ENCODE assay signal across 17 cellular contexts in the genomic region with DNA sequence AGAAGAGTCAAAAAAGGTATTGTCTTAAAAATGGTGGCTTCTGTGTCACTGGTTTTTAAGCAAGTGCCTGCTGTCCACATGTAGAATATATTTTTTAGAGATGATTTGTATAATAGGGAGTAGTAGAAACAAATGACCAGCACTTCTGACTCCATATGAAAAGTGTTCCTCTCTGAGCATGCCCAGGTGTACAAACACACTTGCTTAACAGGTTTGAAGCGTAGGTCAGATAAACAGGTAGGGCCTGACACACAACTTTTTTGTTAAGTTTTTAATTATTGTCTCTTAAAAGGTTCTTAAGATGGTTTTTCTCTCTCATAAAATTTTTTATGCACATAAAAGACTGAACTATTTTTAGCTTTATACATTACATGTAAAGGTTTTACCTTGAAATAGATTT.
A peak's percentile ranks its signal among the peaks of the same experiment; 100 is the strongest.
DNase-seq lines count a peak whose midpoint lies in the region; ATAC-seq and TF ChIP-seq lines count a peak whose summit lies in the region.
"Had no signal": no experiment of that assay in that cellular context is flagged by ENCODE, and none has a peak within 500 bp of the region (broad histone marks: within the 10 kb centered on the region; RNA-seq: fewer than 3 reads in every experiment).

No MANE protein-coding gene starts in this region.

- 72% methylated on average over 1 of the region's 1 CpG for whole genome bisulfite sequencing in hepatocyte (ENCODE audit: low lambda C conversion rate, missing lambda C conversion rate)

- H3K36me3 ChIP-seq in hepatocyte (replicated peaks; ENCODE audit: insufficient read depth, low read depth), result no peaks in the 10 kb centered on the region
- H3K36me3 ChIP-seq: BE2C, HAP-1 had no signal

- H3K27ac Mint-ChIP-seq in type B pancreatic cell, result peak overlapping the region; percentile 92
- H3K27ac Mint-ChIP-seq: CD4-positive, CD25-positive, alpha-beta regulatory T cell; CD8-positive, alpha-beta memory T cell had no signal

- H3K4me3 ChIP-seq in LNCaP clone FGC (ENCODE audit: low read depth, low read length) (no peak overlapping the region), hepatocyte (no peak overlapping the region)
- H3K4me3 ChIP-seq: HAP-1 had no signal

- H3K36me3 Mint-ChIP-seq in type B pancreatic cell, result no peaks in the 10 kb centered on the region
- H3K36me3 Mint-ChIP-seq: CD4-positive, CD25-positive, alpha-beta regulatory T cell; CD8-positive, alpha-beta memory T cell had no signal

- H3K79me2 ChIP-seq in hepatocyte, result no peaks in the 10 kb centered on the region

- ATAC-seq in HG03045 (IDR thresholded peaks at IDR 0.05; ENCODE audit: unreplicated experiment), result no peak

- H3K9me3 Mint-ChIP-seq in type B pancreatic cell, result no peaks in the 10 kb centered on the region

- H3K27ac ChIP-seq in 22Rv1 (0 out of 2 replicates have a peak overlapping the region, but pooled peaks have one; percentile 15), hepatocyte (peak overlapping the region; percentile 43)
- H3K27ac ChIP-seq: HL-60 had no signal

- no peaks in the 10 kb centered on the region for H3K27me3 ChIP-seq in hepatocyte
- H3K27me3 ChIP-seq: BE2C had no signal

- no peaks in the 10 kb centered on the region for H3K4me1 Mint-ChIP-seq in type B pancreatic cell (ENCODE audit: unreplicated experiment)
- H3K4me1 Mint-ChIP-seq: CD4-positive, CD25-positive, alpha-beta regulatory T cell; CD8-positive, alpha-beta memory T cell had no signal

- TF ChIP-seq CTCF in 22Rv1 (IDR thresholded peaks at IDR 0.05), result no peak
- no peak for TF ChIP-seq CTCF in LNCaP clone FGC (IDR thresholded peaks at IDR 0.05; ENCODE audit: control insufficient read depth, extremely low read depth, insufficient read depth)
- no peak for TF ChIP-seq CTCF in hepatocyte (IDR thresholded peaks at IDR 0.05; ENCODE audit: poor library complexity)
- TF ChIP-seq CTCF in type B pancreatic cell (conservative IDR thresholded peaks at IDR 0.05), result no peak

- DNase-seq in LNCaP clone FGC (ENCODE audit: low read depth) (peak; percentile 71), hepatocyte (ENCODE audit: low spot score) (peak; percentile 13), type B pancreatic cell (ENCODE audit: extremely low spot score, unreplicated experiment) (no peak), pons (ENCODE audit: low spot score) (no peak)
- DNase-seq: ACHN; BE2C; C1 segment of cervical spinal cord; CD4-positive, CD25-positive, alpha-beta regulatory T cell; CD8-positive, alpha-beta memory T cell; COR-L47; DMS 273 treated with DMSO at 0.1 percent for 48 hours; DMS79; GF-D8 had no signal

- H2AFZ ChIP-seq in hepatocyte, result no peak overlapping the region

- H4K20me1 ChIP-seq in hepatocyte (ENCODE audit: insufficient read depth, poor library complexity, severe bottlenecking), result no peaks in the 10 kb centered on the region

- H3K4me2 ChIP-seq in hepatocyte, result no peak overlapping the region

- H3K4me3 Mint-ChIP-seq in type B pancreatic cell, result peak overlapping the region; percentile 66
- H3K4me3 Mint-ChIP-seq: CD4-positive, CD25-positive, alpha-beta regulatory T cell; CD8-positive, alpha-beta memory T cell had no signal

- H3K27me3 Mint-ChIP-seq in type B pancreatic cell, result no peaks in the 10 kb centered on the region
- H3K27me3 Mint-ChIP-seq: CD4-positive, CD25-positive, alpha-beta regulatory T cell; CD8-positive, alpha-beta memory T cell had no signal

- H3K4me1 ChIP-seq in hepatocyte (ENCODE audit: insufficient read depth), result peaks cover 13% of the 10 kb centered on the region
- H3K4me1 ChIP-seq: BE2C, HAP-1 had no signal

- no peaks in the 10 kb centered on the region for H3K9me2 ChIP-seq in hepatocyte (replicated peaks; ENCODE audit: insufficient read depth)

- H3K9me3 ChIP-seq in hepatocyte (ENCODE audit: low read depth), result no peaks in the 10 kb centered on the region
- H3K9me3 ChIP-seq: BE2C, HAP-1 had no signal

Comparison
In these comparisons a context has a peak if more than half of its experiments do, and no peak if none do; other contexts are left out.
1. DNase-seq: peak in LNCaP clone FGC (single experiment) and hepatocyte (single experiment); none in type B pancreatic cell (single experiment) and pons (single experiment).